31 cellular contexts compared by ENCODE assay signal in the genomic region with DNA sequence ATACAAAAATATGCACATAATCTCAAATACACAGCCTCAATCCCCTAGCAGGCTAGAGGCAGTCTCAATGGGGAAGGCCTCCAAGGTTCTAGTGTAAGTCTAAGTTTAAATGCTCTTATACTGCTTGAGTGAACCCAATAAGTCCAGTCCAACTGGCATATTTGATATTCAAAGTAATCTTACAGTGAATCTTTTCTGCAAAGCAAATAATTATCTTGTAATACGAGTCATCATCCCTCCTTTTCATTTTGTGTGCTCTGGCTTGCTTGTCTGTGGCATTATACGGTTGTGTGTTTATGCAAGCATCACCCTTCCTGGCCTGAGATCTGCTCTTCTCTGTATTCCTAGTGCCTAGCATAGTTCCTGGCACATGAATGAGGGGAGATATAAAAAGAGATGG.
"Had no signal": no experiment of that assay in that cellular context is flagged by ENCODE, and none has a peak within 500 bp of the region (broad histone marks: within the 10 kb centered on the region; RNA-seq: fewer than 3 reads in every experiment).

No MANE protein-coding gene starts in this region.

- H3K27ac ChIP-seq: body of pancreas, brain microvascular endothelial cell, breast epithelium, coronary artery, WERI-Rb-1 had no signal

- H3K36me3 ChIP-seq: brain microvascular endothelial cell, breast epithelium, WERI-Rb-1 had no signal

- H3K4me3 ChIP-seq: body of pancreas, breast epithelium, coronary artery had no signal

- DNase-seq: activated CD4-positive, alpha-beta memory T cell treated with anti-CD3 and anti-CD28 coated beads, Interleukin-2, amount 10 ng/mL, durations not matched to agents 7 days and 5 days; activated CD4-positive, alpha-beta T cell treated with anti-CD3 and anti-CD28 coated beads for 1 hour; activated CD4-positive, alpha-beta T cell treated with anti-CD3 and anti-CD28 coated beads for 36 hours; activated CD4-positive, alpha-beta T cell treated with anti-CD3 and anti-CD28 coated beads for 48 hours; activated CD4-positive, alpha-beta T cell treated with anti-CD3 and anti-CD28 coated beads, Interleukin-2, amount 10 ng/mL, durations not matched to agents 7 days and 5 days; activated CD4-positive, alpha-beta T cell treated with anti-CD3 and anti-CD28 coated beads, Interleukin-2, amount 50 U/mL, for 48 hours; activated CD4-positive, CD25-positive, alpha-beta regulatory T cell; activated CD8-positive, alpha-beta memory T cell treated with anti-CD3 and anti-CD28 coated beads for 24 hours; activated CD8-positive, alpha-beta memory T cell treated with anti-CD3 and anti-CD28 coated beads, Interleukin-2, amount 10 ng/mL, durations not matched to agents 7 days and 5 days; activated CD8-positive, alpha-beta memory T cell treated with anti-CD3 and anti-CD28 coated beads, Interleukin-2, amount 50 U/mL, for 48 hours; activated CD8-positive, alpha-beta T cell treated with anti-CD3 and anti-CD28 coated beads, Interleukin-2, amount 10 ng/mL, durations not matched to agents 7 days and 5 days; activated effector memory CD4-positive, alpha-beta T cell treated with Interleukin-2 at 50 U/mL for 16 hours; activated gamma-delta T cell; activated naive CD4-positive, alpha-beta T cell treated with anti-CD3 and anti-CD28 coated beads, Interleukin-2, amount 10 ng/mL, durations not matched to agents 7 days and 5 days; activated naive CD4-positive, alpha-beta T cell treated with Interleukin-2 at 50 U/mL for 16 hours; activated naive CD8-positive, alpha-beta T cell treated with anti-CD3 and anti-CD28 coated beads, Interleukin-2, amount 10 ng/mL, durations not matched to agents 7 days and 5 days; activated naive CD8-positive, alpha-beta T cell treated with anti-CD3 and anti-CD28 coated beads, Interleukin-2, amount 50 U/mL, for 24 hours; activated T-cell treated with anti-CD3 and anti-CD28 coated beads, Interleukin-2, amount 50 U/mL, for 24 hours; activated T-cell treated with anti-CD3 and anti-CD28 coated beads, Interleukin-2, amount 50 U/mL, for 48 hours; amygdala; anterior cingulate cortex; body of pancreas; brain microvascular endothelial cell; central memory CD4-positive, alpha-beta T cell; T-helper 2 cell; T-helper 9 cell; WERI-Rb-1 had no signal

- H3K27me3 ChIP-seq: body of pancreas, brain microvascular endothelial cell, breast epithelium had no signal

- H3K9me3 ChIP-seq: body of pancreas, breast epithelium had no signal

- ATAC-seq: activated CD4-positive, alpha-beta T cell treated with anti-CD3 and anti-CD28 coated beads for 36 hours; activated CD4-positive, CD25-positive, alpha-beta regulatory T cell treated with anti-CD3 and anti-CD28 coated beads, Interleukin-2, amount 50 U/mL, for 24 hours; activated CD8-positive, alpha-beta memory T cell treated with anti-CD3 and anti-CD28 coated beads, Interleukin-2, amount 10 ng/mL, durations not matched to agents 7 days and 5 days; activated CD8-positive, alpha-beta T cell treated with anti-CD3 and anti-CD28 coated beads, Interleukin-2, amount 10 ng/mL, durations not matched to agents 7 days and 5 days; activated naive CD8-positive, alpha-beta T cell treated with anti-CD3 and anti-CD28 coated beads, Interleukin-2, amount 50 U/mL, for 24 hours; body of pancreas; WTC11 had no signal

- H3K4me1 ChIP-seq: body of pancreas, breast epithelium had no signal
